1 cellular context compared by ENCODE assay signal in genomic region chr15:38117781-38118180, GRCh38.
TF ChIP-seq lines count a peak whose summit lies in the region.

No MANE protein-coding gene starts in this region.

TF ChIP-seq in H1, 55 proteins besides CTCF, POLR2A, EP300 and RAD21 (continued from another document):
- TF ChIP-seq CHD7 (IDR thresholded peaks at IDR 0.05; ENCODE audit: insufficient replicate concordance, low read length) (no peak), CBX5 (IDR thresholded peaks at IDR 0.05; ENCODE audit: low read depth, low read length) (no peak), SIX5 (IDR thresholded peaks at IDR 0.05; ENCODE audit: low read depth, low read length) (no peak), SIRT6 (IDR thresholded peaks at IDR 0.05; ENCODE audit: low read length) (no peak), RNF2 (IDR thresholded peaks at IDR 0.05; ENCODE audit: borderline replicate concordance, low read depth, low read length, missing control alignments, poor library complexity, severe bottlenecking) (no peak), RXRA (IDR thresholded peaks at IDR 0.05; ENCODE audit: insufficient read depth, low read depth, low read length) (no peak), FOSL1 (IDR thresholded peaks at IDR 0.05; ENCODE audit: insufficient read depth, low read depth, low read length) (no peak), JUN (IDR thresholded peaks at IDR 0.05; ENCODE audit: low read depth, low read length) (no peak), MAX (IDR thresholded peaks at IDR 0.05) (no peak), KDM1A (IDR thresholded peaks at IDR 0.05; ENCODE audit: borderline replicate concordance, low read length) (no peak), EZH2 (IDR thresholded peaks at IDR 0.05; ENCODE audit: low read depth, low read length, severe bottlenecking) (no peak), CREB1 (IDR thresholded peaks at IDR 0.05) (no peak), BACH1 (IDR thresholded peaks at IDR 0.05; ENCODE audit: low read length) (no peak), USF2 (IDR thresholded peaks at IDR 0.05; ENCODE audit: low read length) (no peak)
